ENCODE assay signal across 8 cellular contexts in genomic region chr4:141636077-141636770, GRCh38. TPM values are rescaled to one million over a fixed set of nuclear protein-coding genes. Genes with fewer than 3 reads are reported as not detected.
DNase-seq lines count a peak whose midpoint lies in the region; ATAC-seq and TF ChIP-seq lines count a peak whose summit lies in the region.

A gene with protein sequence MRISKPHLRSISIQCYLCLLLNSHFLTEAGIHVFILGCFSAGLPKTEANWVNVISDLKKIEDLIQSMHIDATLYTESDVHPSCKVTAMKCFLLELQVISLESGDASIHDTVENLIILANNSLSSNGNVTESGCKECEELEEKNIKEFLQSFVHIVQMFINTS (plus strand): TSS chr4:141636583. CDS start chr4:141719465, 82,882 bp downstream.

- peak within 1 kb of the TSS; percentile 84 for H3K27ac Mint-ChIP-seq in activated naive CD4-positive, alpha-beta T cell treated with anti-CD3 and anti-CD28 coated beads, Interleukin-2, amount 50 U/mL, for 24 hours
- H3K27ac Mint-ChIP-seq in progenitor cell of endocrine pancreas: no peak within 1 kb of the TSS

- peaks cover 11% of the 10 kb centered on the region for H3K4me1 Mint-ChIP-seq in activated naive CD4-positive, alpha-beta T cell treated with anti-CD3 and anti-CD28 coated beads, Interleukin-2, amount 50 U/mL, for 24 hours
- H3K4me1 Mint-ChIP-seq in progenitor cell of endocrine pancreas (ENCODE audit: low read depth): peaks cover 3% of the 10 kb centered on the region

- peaks cover 6% of the 10 kb centered on the region for H3K27me3 Mint-ChIP-seq in activated naive CD4-positive, alpha-beta T cell treated with anti-CD3 and anti-CD28 coated beads, Interleukin-2, amount 50 U/mL, for 24 hours
- peaks cover 53% of the 10 kb centered on the region for H3K27me3 Mint-ChIP-seq in progenitor cell of endocrine pancreas

- peak within 1 kb of the TSS; percentile 90 for H3K4me3 ChIP-seq in ACC112 (ENCODE audit: low read depth, low read length)
- H3K4me3 ChIP-seq in cardiac muscle cell: peak within 1 kb of the TSS; percentile 43
- peak within 1 kb of the TSS; percentile 76 to 97 for H3K4me3 ChIP-seq in aorta (ENCODE audit: low read length in 2 of 2)

- intact Hi-C loops in aorta (cut with DNase I): loop anchor here (5.0 kb wide), 2 partner anchors 284 to 289 kb away; no protein-coding TSS in a partner anchor

- H3K27me3 ChIP-seq in ACC112 (ENCODE audit: insufficient read depth, low read length): no peaks in the 10 kb centered on the region
- H3K27me3 ChIP-seq in cardiac muscle cell: peaks cover 51% of the 10 kb centered on the region
- no peaks in the 10 kb centered on the region for H3K27me3 ChIP-seq in aorta (ENCODE audit: control insufficient read depth in 1 of 2, insufficient read depth in 2 of 2, low read length in 1 of 2)

- POLR2A ChIA-PET in RWPE1 (lab: Yijun Ruan, JAX; ENCODE audit: low non-redundant PET): no interaction called here

- H3K27ac ChIP-seq in ACC112 (ENCODE audit: low read depth, low read length) (peak within 1 kb of the TSS; percentile 47), RWPE1 (peak within 1 kb of the TSS; percentile 73), cardiac muscle cell (no peak within 1 kb of the TSS), aorta (ENCODE audit: low read depth in 1 of 2, low read length in 2 of 2) (peak within 1 kb of the TSS; percentile 62 to 76)

- TF ChIP-seq CTCF in RWPE1 (conservative IDR thresholded peaks at IDR 0.05; ENCODE audit: low read depth): no peak
- no peak for TF ChIP-seq CTCF in cardiac muscle cell (IDR thresholded peaks at IDR 0.05; ENCODE audit: low read depth, low read length)
- no peak for TF ChIP-seq CTCF in progenitor cell of endocrine pancreas (IDR thresholded peaks at IDR 0.05; ENCODE audit: unreplicated experiment)

- DNase-seq in RWPE1 (ENCODE audit: low spot score) (peak; percentile 86), cardiac muscle cell (ENCODE audit: low read depth in 1 of 2, low spot score in 1 of 2) (peak; percentile 50 to 54), progenitor cell of endocrine pancreas (ENCODE audit: low spot score, unreplicated experiment) (peak; percentile 31), aorta (peak; percentile 85 to 89)

- H3K9me3 Mint-ChIP-seq in activated naive CD4-positive, alpha-beta T cell treated with anti-CD3 and anti-CD28 coated beads, Interleukin-2, amount 50 U/mL, for 24 hours: no peaks in the 10 kb centered on the region
- no peaks in the 10 kb centered on the region for H3K9me3 Mint-ChIP-seq in progenitor cell of endocrine pancreas (ENCODE audit: low read depth)

- WGBS in aorta, 2 donors: 0 to 1% methylated on average over 43 of the region's 43 CpGs

- no peaks in the 10 kb centered on the region for H3K9me3 ChIP-seq in cardiac muscle cell (ENCODE audit: low read depth)
- no peaks in the 10 kb centered on the region for H3K9me3 ChIP-seq in aorta (ENCODE audit: control insufficient read depth, low read length)

- peaks cover 28% of the 10 kb centered on the region for H3K4me1 ChIP-seq in ACC112 (ENCODE audit: control insufficient read depth, insufficient read depth, low read length, unreplicated experiment)
- H3K4me1 ChIP-seq in cardiac muscle cell (ENCODE audit: low read depth): no peaks in the 10 kb centered on the region
- H3K4me1 ChIP-seq in aorta (ENCODE audit: control insufficient read depth in 1 of 2, insufficient read depth in 2 of 2, low read length in 2 of 2): peaks cover 0 to 3% of the 10 kb centered on the region in 2 donors

- H3K4me3 Mint-ChIP-seq in activated naive CD4-positive, alpha-beta T cell treated with anti-CD3 and anti-CD28 coated beads, Interleukin-2, amount 50 U/mL, for 24 hours: peak within 1 kb of the TSS; percentile 94
- H3K4me3 Mint-ChIP-seq in progenitor cell of endocrine pancreas (ENCODE audit: low read depth): peak within 1 kb of the TSS; percentile 84

- peak within 1 kb of the TSS; percentile 91 for H2AFZ ChIP-seq in ACC112 (ENCODE audit: low read length, unreplicated experiment)

- H3K36me3 ChIP-seq in ACC112 (ENCODE audit: insufficient read depth, low read length) (no peaks in the 10 kb centered on the region), cardiac muscle cell (no peaks in the 10 kb centered on the region), aorta (ENCODE audit: control insufficient read depth in 1 of 2, insufficient read depth in 2 of 2, low read length in 1 of 2) (no peaks in the 10 kb centered on the region)

- CTCF ChIA-PET in RWPE1 (lab: Yijun Ruan, JAX): interaction anchor here (0.6 to 0.7 kb wide), 2 partner anchors 302 to 458 kb away, joined by 3 to 5 read pairs; no protein-coding TSS in a partner anchor

- H3K79me2 ChIP-seq in ACC112 (ENCODE audit: control insufficient read depth, insufficient read depth, low read length, unreplicated experiment): peaks cover 40% of the 10 kb centered on the region

- H3K36me3 Mint-ChIP-seq in activated naive CD4-positive, alpha-beta T cell treated with anti-CD3 and anti-CD28 coated beads, Interleukin-2, amount 50 U/mL, for 24 hours: no peaks in the 10 kb centered on the region
- H3K36me3 Mint-ChIP-seq in progenitor cell of endocrine pancreas (ENCODE audit: insufficient read depth): no peaks in the 10 kb centered on the region

- ATAC-seq in GM18868 (IDR thresholded peaks at IDR 0.05; ENCODE audit: unreplicated experiment) (peak; percentile 56), HG03060 (IDR thresholded peaks at IDR 0.05; ENCODE audit: low read depth, unreplicated experiment) (peak; percentile 30), aorta (ENCODE audit: low FRiP score) (peak; percentile 84)

RNA-seq across cellular contexts. Expression of the gene that starts here (rescaled TPM):
- total RNA-seq in cardiac muscle cell (not detected in 2 replicates), progenitor cell of endocrine pancreas (0.98 and 1.3 TPM in 2 replicates), aorta (10 to 100 TPM; 10.3 to 15.2 TPM)
- polyA plus RNA-seq in cardiac muscle cell (not detected in 2 replicates), aorta (10 to 100 TPM; 11.3 to 19.7 TPM)

Comparison
In these comparisons a context has a peak if more than half of its experiments do, and no peak if none do; other contexts are left out.
1. RNA of the gene that starts here (polyA plus RNA-seq): 11.3 to 19.7 TPM in aorta; not detected in cardiac muscle cell; every median in the first group is over 10 times any median in the second.
2. Peak in DNase-seq and H3K4me3 ChIP-seq in cardiac muscle cell; RNA of the gene not detected or under 1 TPM.
3. ATAC-seq: peak in every context shown above with its lines; median percentile 84 in aorta; 56 in GM18868; 30 in HG03060.
4. DNase-seq: peak in every context shown above with its lines; median percentile 87 in aorta; 86 in RWPE1; 52 in cardiac muscle cell; 31 in progenitor cell of endocrine pancreas.
5. Peak in every context shown above with its lines, with median percentiles within 50 percentile points of each other: H3K4me3 ChIP-seq.